8 cellular contexts compared by ENCODE assay signal in the genomic region with DNA sequence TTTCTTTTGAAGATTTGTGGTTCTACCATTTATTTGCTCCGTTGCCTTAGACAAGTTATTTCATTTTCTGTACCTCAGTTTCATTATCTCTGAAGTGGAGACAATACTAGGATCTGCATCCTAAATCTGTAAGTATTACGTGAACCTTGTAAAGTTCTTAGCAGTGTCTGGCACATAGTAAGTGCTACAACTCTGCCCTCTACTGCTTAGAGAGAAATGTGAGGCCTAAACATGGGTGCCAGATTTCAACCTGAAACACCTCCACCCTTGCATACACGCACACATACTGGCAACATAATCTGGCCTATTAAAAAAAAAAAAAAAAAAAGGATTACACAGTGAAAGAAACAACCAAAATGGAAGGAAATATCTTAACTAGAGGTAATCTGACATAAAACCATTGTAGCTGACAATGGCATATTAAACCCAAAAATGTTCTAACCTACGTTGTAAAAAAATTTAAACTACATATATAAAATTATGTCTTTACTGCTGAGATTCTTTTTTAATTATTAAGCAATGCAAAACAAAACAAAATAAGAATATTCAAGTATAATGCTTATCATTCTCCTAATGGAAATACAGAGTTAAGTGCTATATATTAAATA.
A peak's percentile ranks its signal among the peaks of the same experiment; 100 is the strongest.
DNase-seq lines count a peak whose midpoint lies in the region; FAIRE-seq and TF ChIP-seq lines count a peak whose summit lies in the region.

No MANE protein-coding gene starts in this region.

- no peaks in the 10 kb centered on the region for H3K23me2 ChIP-seq in H9 (ENCODE audit: insufficient read length, low read depth, low read length, poor library complexity, severe bottlenecking)

- no peak overlapping the region for H2BK5ac ChIP-seq in H9 (ENCODE audit: insufficient read length, low read length)

- H4K20me1 ChIP-seq in H9 (ENCODE audit: control insufficient read depth, insufficient read depth, insufficient read length), result no peaks in the 10 kb centered on the region

- no peak overlapping the region for H3K9ac ChIP-seq in H9 (ENCODE audit: extremely low read depth, insufficient read length, low read length)

- WGBS in H9 (ENCODE audit: extremely low coverage, insufficient read length, low lambda C conversion rate), result no CpG with 5 or more reads among the region's 4 CpGs

- no peak overlapping the region for H2BK120ac ChIP-seq in H9 (ENCODE audit: low read depth, low read length, poor library complexity, severe bottlenecking)

- H3K56ac ChIP-seq in H9 (ENCODE audit: insufficient read length, low read depth, low read length), result no peak overlapping the region

- no peak overlapping the region for H3K4me2 ChIP-seq in H9 (ENCODE audit: insufficient read depth, insufficient read length, low read length)

- H3K27me3 ChIP-seq in H9 (ENCODE audit: insufficient read depth, low read length), result no peaks in the 10 kb centered on the region

- H3K14ac ChIP-seq in H9 (ENCODE audit: insufficient read depth, low read length), result no peak overlapping the region

- no peak overlapping the region for H2BK12ac ChIP-seq in H9 (ENCODE audit: insufficient read length, low read depth, low read length)

- H4K5ac ChIP-seq in H9 (ENCODE audit: insufficient read length, low read depth, low read length), result no peak overlapping the region

- H4K8ac ChIP-seq in H9 (replicated peaks; ENCODE audit: insufficient read length, low read depth, low read length), result no peak overlapping the region

- no peak overlapping the region for H2AK5ac ChIP-seq in H9 (ENCODE audit: insufficient read length, low read length)

- no peaks in the 10 kb centered on the region for H3K79me2 ChIP-seq in H9 (ENCODE audit: insufficient read depth, low read length)

- no peak overlapping the region for H3K4me3 ChIP-seq in GM12864 (ENCODE audit: low read depth, low read length)

- no peaks in the 10 kb centered on the region for H3K79me1 ChIP-seq in H9 (ENCODE audit: insufficient read depth, low read depth, low read length, poor library complexity, severe bottlenecking)

- no peaks in the 10 kb centered on the region for H3K4me1 ChIP-seq in H9 (ENCODE audit: insufficient read depth, low read length)

- peak; percentile 81 for FAIRE-seq in colon (lab: Jason Lieb, UNC)

- no peak overlapping the region for H3K4ac ChIP-seq in H9 (ENCODE audit: low read depth, low read length)

- no peak overlapping the region for H2BK15ac ChIP-seq in H9 (ENCODE audit: low read depth, low read length)

- no peak overlapping the region for H3T11ph ChIP-seq in H9 (ENCODE audit: low read length)

- H3K23ac ChIP-seq in H9 (ENCODE audit: insufficient read length, low read depth, low read length), result no peak overlapping the region

- H2AFZ ChIP-seq in H9 (ENCODE audit: low read length), result no peak overlapping the region

- TF ChIP-seq CTCF in GM12864 (IDR thresholded peaks at IDR 0.05; ENCODE audit: low read depth, low read length, missing control alignments) (peak; percentile 42), H9 (conservative IDR thresholded peaks at IDR 0.05) (peak; percentile 60)

- no peak overlapping the region for H3K18ac ChIP-seq in H9 (ENCODE audit: insufficient read length, low read depth, low read length)

- no peak overlapping the region for H2BK20ac ChIP-seq in H9 (ENCODE audit: low read depth, low read length, poor library complexity, severe bottlenecking)

- H3K27me3 Mint-ChIP-seq in H9 (ENCODE audit: low read depth), result peaks cover 19% of the 10 kb centered on the region

- no peak overlapping the region for H4K91ac ChIP-seq in H9 (ENCODE audit: insufficient read length, low read depth, low read length)

- H3K4me3 Mint-ChIP-seq in H9, result no peak overlapping the region

- no peaks in the 10 kb centered on the region for H3K9me3 Mint-ChIP-seq in H9

- peaks cover 0 to 2% of the 10 kb centered on the region in 2 experiments; a peak in 1 of 4 replicates for H3K4me1 Mint-ChIP-seq in H9

- no peak overlapping the region for H3K27ac ChIP-seq in H9 (ENCODE audit: insufficient read length, low read depth, low read length)

- DNase-seq in GM12864 (ENCODE audit: low read depth) (peak; percentile 2), H9 (no peak), NCI-H1105 treated with DMSO at 0.1 percent for 48 hours (lab: John Stamatoyannopoulos, UW) (peak; percentile 47), non-pigmented ciliary epithelial cell (ENCODE audit: low read depth) (peak; percentile 18), SHP77 treated with DMSO at 0.1 percent for 48 hours (lab: John Stamatoyannopoulos, UW) (no peak)
- no peak for DNase-seq in activated T-cell treated with anti-CD3 and anti-CD28 coated beads, Interleukin-2, amount 50 U/mL, for 48 hours
- no peak for DNase-seq in stimulated activated CD4-positive, alpha-beta T cell treated with anti-CD3 and anti-CD28 coated beads, Interleukin-2, amount 100 ng/mL, for 48 hours

- H3K9me3 ChIP-seq in H9 (ENCODE audit: control insufficient read depth, low read depth, low read length), result no peaks in the 10 kb centered on the region

- no peaks in the 10 kb centered on the region for H3K36me3 Mint-ChIP-seq in H9 (ENCODE audit: insufficient read depth in 1 of 3, low read depth in 3 of 3)

- no peak overlapping the region for H3K27ac Mint-ChIP-seq in H9

Comparison
In these comparisons a context has a peak if more than half of its experiments do, and no peak if none do; other contexts are left out.
1. DNase-seq: peak in GM12864 (single experiment), NCI-H1105 treated with DMSO at 0.1 percent for 48 hours (single experiment) and non-pigmented ciliary epithelial cell (single experiment); none in H9 (single experiment), activated T-cell treated with anti-CD3 and anti-CD28 coated beads, Interleukin-2, amount 50 U/mL, for 48 hours (0 of 2), SHP77 treated with DMSO at 0.1 percent for 48 hours (single experiment) and stimulated activated CD4-positive, alpha-beta T cell treated with anti-CD3 and anti-CD28 coated beads, Interleukin-2, amount 100 ng/mL, for 48 hours (0 of 2).